Comparison of ENCODE assay signal across 12 cellular contexts in the genomic region with DNA sequence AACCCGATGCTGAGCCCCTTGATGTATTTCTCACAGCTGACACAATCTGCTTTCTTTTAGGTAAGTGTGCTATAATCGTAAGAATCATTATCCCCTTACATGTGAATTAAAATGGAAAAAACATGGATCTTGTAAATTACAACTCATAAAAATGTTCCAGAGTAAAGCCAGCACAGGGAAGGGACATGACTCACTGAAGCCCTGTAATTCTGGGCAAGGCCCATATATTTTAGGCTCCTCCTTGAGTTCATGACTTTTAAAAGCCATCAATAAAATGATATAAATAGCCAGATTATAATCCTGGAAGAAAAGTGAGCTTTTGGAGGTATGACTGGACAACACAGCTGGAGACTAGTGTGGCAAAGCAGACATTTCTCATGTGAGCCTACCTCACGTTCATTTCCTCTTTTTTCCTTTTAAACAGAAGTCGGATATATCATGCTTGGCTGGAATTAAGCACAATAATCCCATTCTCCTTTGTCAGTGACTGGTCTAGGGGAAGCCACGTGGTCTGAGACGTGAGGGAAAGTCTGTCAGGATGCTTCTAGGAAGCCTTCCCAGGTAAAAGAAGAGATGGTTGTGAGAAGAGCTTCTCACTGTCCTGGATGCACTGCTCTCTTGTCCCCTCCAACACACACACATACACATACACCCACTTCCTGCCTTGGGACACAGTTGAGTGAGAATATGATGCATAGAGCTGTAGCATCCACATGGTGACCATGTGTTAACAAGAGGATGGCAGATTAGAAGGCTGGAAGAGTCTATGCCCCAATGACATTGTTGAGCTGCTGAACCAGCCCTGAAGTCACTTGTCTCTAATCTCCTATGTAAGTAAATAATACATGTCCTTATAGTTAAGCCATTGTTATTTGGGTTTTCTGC.
DNase-seq lines count a peak whose midpoint lies in the region; ATAC-seq and TF ChIP-seq lines count a peak whose summit lies in the region.
"Had no signal": no experiment of that assay in that cellular context is flagged by ENCODE, and none has a peak within 500 bp of the region (broad histone marks: within the 10 kb centered on the region; RNA-seq: fewer than 3 reads in every experiment).

No MANE protein-coding gene starts in this region.

- no peak overlapping the region for H3K4me3 ChIP-seq in heart left ventricle
- no peak overlapping the region for H3K4me3 ChIP-seq in gastrocnemius medialis

- in situ Hi-C loops in gastrocnemius medialis (cut with MboI; ENCODE audit: low sequenced_read_pairs in 4 of 4): no loop called here

- TF ChIP-seq POLR2A in heart left ventricle (IDR thresholded peaks at IDR 0.05): no peak
- no peak for TF ChIP-seq POLR2A in gastrocnemius medialis (IDR thresholded peaks at IDR 0.05)

- intact Hi-C loops in heart left ventricle (cut with DNase I) (no loop called here), gastrocnemius medialis (cut with DNase I; ENCODE audit: low total_unique reads) (no loop called here)

- H3K27ac ChIP-seq in RWPE1 (no peak overlapping the region), heart left ventricle (peak overlapping the region; percentile 6 to 87 (median 66)), gastrocnemius medialis (peak overlapping the region; percentile 0 to 55 (median 30))

- TF ChIP-seq CTCF in RWPE1 (conservative IDR thresholded peaks at IDR 0.05; ENCODE audit: low read depth) (no peak), heart left ventricle (IDR thresholded peaks at IDR 0.05) (no peak), gastrocnemius medialis (IDR thresholded peaks at IDR 0.05 in 4 of 5, conservative IDR thresholded peaks at IDR 0.05 in 1 of 5) (no peak)

- peak; percentile 68 to 84 (median 82) for ATAC-seq in heart left ventricle
- ATAC-seq in gastrocnemius medialis: peak; percentile 86 to 91
- ATAC-seq: stimulated activated effector memory CD8-positive, alpha-beta T cell treated with anti-CD3 and anti-CD28 coated beads, Interleukin-12 subunit alpha, Interleukin-12 subunit beta, amount 100 ng/mL, for 72 hours had no signal

- WGBS in heart left ventricle, 4 donors: 45 to 67% (median 59%) methylated on average over 6 of the region's 6 CpGs

- peaks cover 0 to 12% (median 0%) of the 10 kb centered on the region in 12 donors for H3K9me3 ChIP-seq in heart left ventricle
- no peaks in the 10 kb centered on the region for H3K9me3 ChIP-seq in gastrocnemius medialis

- DNase-seq in ELR (ENCODE audit: low read depth) (peak; percentile 41), RWPE1 (ENCODE audit: low spot score) (peak; percentile 17), heart left ventricle (no peak), gastrocnemius medialis (no peak), SW 1271 (lab: John Stamatoyannopoulos, UW) (no peak), SKM-1 treated with dmso at 0.1 percent for 144 hours (lab: John Stamatoyannopoulos, UW; ENCODE audit: unreplicated experiment) (no peak), glomerular visceral epithelial cell (ENCODE audit: extremely low spot score) (no peak)
- no peak for DNase-seq in central memory CD4-positive, alpha-beta T cell
- DNase-seq: activated CD8-positive, alpha-beta memory T cell treated with anti-CD3 and anti-CD28 coated beads, Interleukin-2, amount 50 U/mL, for 48 hours; NK-92 treated with Interleukin-12 subunit alpha and Interleukin-12 subunit beta, amount 100 ng/mL, for 24 hours; T-helper 9 cell had no signal

- CTCF ChIA-PET in RWPE1 (lab: Yijun Ruan, JAX): no interaction called here

- POLR2A ChIA-PET in RWPE1 (lab: Yijun Ruan, JAX; ENCODE audit: low non-redundant PET): no interaction called here

- H3K4me1 ChIP-seq in heart left ventricle (peaks cover 0 to 27% (median 20%) of the 10 kb centered on the region in 12 donors), gastrocnemius medialis (peaks cover 16 to 23% of the 10 kb centered on the region in 2 donors)

- H3K36me3 ChIP-seq in heart left ventricle (no peaks in the 10 kb centered on the region), gastrocnemius medialis (no peaks in the 10 kb centered on the region)

- H3K27me3 ChIP-seq in heart left ventricle (no peaks in the 10 kb centered on the region), gastrocnemius medialis (no peaks in the 10 kb centered on the region)

Comparison
In these comparisons a context has a peak if more than half of its experiments do, and no peak if none do; other contexts are left out.
1. DNase-seq: peak in ELR (single experiment) and RWPE1 (single experiment); none in heart left ventricle (0 of 5), gastrocnemius medialis (0 of 2), central memory CD4-positive, alpha-beta T cell (single experiment), SW 1271 (0 of 2), SKM-1 treated with dmso at 0.1 percent for 144 hours (single experiment) and glomerular visceral epithelial cell (single experiment).